Comparison of ENCODE assay signal across 24 cellular contexts in the genomic region with DNA sequence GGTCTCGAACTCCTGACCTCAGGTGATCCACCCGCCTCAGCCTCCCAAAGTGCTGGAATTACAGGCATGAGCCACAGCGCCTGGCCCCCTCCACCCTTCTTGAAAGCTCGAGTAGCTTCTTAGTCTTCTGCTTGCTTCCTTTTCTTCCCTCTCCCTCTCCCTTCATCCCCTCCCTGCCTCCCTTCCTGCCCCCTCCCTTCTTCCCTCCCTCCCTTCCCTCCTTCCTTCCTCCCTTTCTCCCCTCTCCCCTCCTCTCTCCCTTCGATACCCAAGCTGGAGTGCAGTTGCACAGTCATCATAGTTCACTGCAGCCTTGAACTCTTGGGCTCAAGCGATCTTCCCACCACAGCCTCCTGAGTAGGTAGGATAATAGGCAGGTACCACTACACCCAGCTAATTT.
"Had no signal": no experiment of that assay in that cellular context is flagged by ENCODE, and none has a peak within 500 bp of the region (broad histone marks: within the 10 kb centered on the region; RNA-seq: fewer than 3 reads in every experiment).

No MANE protein-coding gene starts in this region.

- H3K9me3 Mint-ChIP-seq: activated CD8-positive, alpha-beta T cell treated with anti-CD3 and anti-CD28 coated beads for 36 hours; activated naive CD4-positive, alpha-beta T cell treated with anti-CD3 and anti-CD28 coated beads, Interleukin-2, amount 50 U/mL, for 72 hours; activated naive CD8-positive, alpha-beta T cell treated with anti-CD3 and anti-CD28 coated beads, Interleukin-2, amount 50 U/mL, for 24 hours; activated T-cell treated with anti-CD3 and anti-CD28 coated beads, Interleukin-2, amount 50 U/mL, for 72 hours; activated T-helper 2 cell treated with anti-CD3 and anti-CD28 coated beads, Interferon-gamma antibody, Interleukin-2, Interleukin-4, amounts not matched to agents 10 μg/mL and 5 μg/mL and 100 μg/mL, durations not matched to agents 14 hours and 24 hours and 36 hours had no signal

- H3K27me3 ChIP-seq: ascending aorta, body of pancreas had no signal

- H3K27me3 Mint-ChIP-seq: activated CD8-positive, alpha-beta T cell treated with anti-CD3 and anti-CD28 coated beads for 36 hours; activated naive CD8-positive, alpha-beta T cell treated with anti-CD3 and anti-CD28 coated beads, Interleukin-2, amount 50 U/mL, for 24 hours had no signal

- H3K27ac ChIP-seq: body of pancreas had no signal

- H3K9me3 ChIP-seq: ascending aorta, body of pancreas had no signal

- H3K4me3 ChIP-seq: ascending aorta, body of pancreas had no signal

- H3K27ac Mint-ChIP-seq: activated CD8-positive, alpha-beta T cell treated with anti-CD3 and anti-CD28 coated beads for 36 hours; activated naive CD8-positive, alpha-beta T cell treated with anti-CD3 and anti-CD28 coated beads, Interleukin-2, amount 50 U/mL, for 24 hours; activated T-helper 2 cell treated with anti-CD3 and anti-CD28 coated beads, Interferon-gamma antibody, Interleukin-2, Interleukin-4, amounts not matched to agents 10 μg/mL and 5 μg/mL and 100 μg/mL, durations not matched to agents 14 hours and 24 hours and 36 hours had no signal

- ATAC-seq: activated CD8-positive, alpha-beta T cell treated with anti-CD3 and anti-CD28 coated beads for 36 hours; activated naive CD4-positive, alpha-beta T cell treated with anti-CD3 and anti-CD28 coated beads, Interleukin-2, amount 50 U/mL, for 72 hours; activated naive CD8-positive, alpha-beta T cell treated with anti-CD3 and anti-CD28 coated beads, Interleukin-2, amount 50 U/mL, for 24 hours; activated T-cell treated with anti-CD3 and anti-CD28 coated beads, Interleukin-2, amount 50 U/mL, for 72 hours; body of pancreas had no signal

- DNase-seq: activated CD4-positive, alpha-beta T cell treated with anti-CD3 and anti-CD28 coated beads, Interleukin-2, amount 50 U/mL, for 1 hour; activated CD4-positive, CD25-positive, alpha-beta regulatory T cell; activated CD8-positive, alpha-beta memory T cell treated with anti-CD3 and anti-CD28 coated beads, Interleukin-2, amount 50 U/mL, for 4 hours; activated CD8-positive, alpha-beta T cell treated with anti-CD3 and anti-CD28 coated beads for 36 hours; activated naive CD8-positive, alpha-beta T cell treated with anti-CD3 and anti-CD28 coated beads, Interleukin-2, amount 50 U/mL, for 24 hours; activated T-cell treated with anti-CD3 and anti-CD28 coated beads, Interleukin-2, amount 50 U/mL, for 72 hours; amniotic stem cell; body of pancreas; central memory CD4-positive, alpha-beta T cell; Kasumi-1; NCI-H1092; NCI-H1417; NCI-H2029; NCI-H2107; NCI-H2171 treated with DMSO at 0.1 percent for 48 hours; NCI-H226; NCI-H526 treated with DMSO at 0.1 percent for 48 hours; NCI-H82; SIG-M5; T-helper 2 cell; T1000 had no signal

- H3K4me3 Mint-ChIP-seq: activated CD8-positive, alpha-beta T cell treated with anti-CD3 and anti-CD28 coated beads for 36 hours; activated naive CD8-positive, alpha-beta T cell treated with anti-CD3 and anti-CD28 coated beads, Interleukin-2, amount 50 U/mL, for 24 hours; activated T-cell treated with anti-CD3 and anti-CD28 coated beads, Interleukin-2, amount 50 U/mL, for 72 hours had no signal
